ENCODE assay signal across 29 cellular contexts in the genomic region with DNA sequence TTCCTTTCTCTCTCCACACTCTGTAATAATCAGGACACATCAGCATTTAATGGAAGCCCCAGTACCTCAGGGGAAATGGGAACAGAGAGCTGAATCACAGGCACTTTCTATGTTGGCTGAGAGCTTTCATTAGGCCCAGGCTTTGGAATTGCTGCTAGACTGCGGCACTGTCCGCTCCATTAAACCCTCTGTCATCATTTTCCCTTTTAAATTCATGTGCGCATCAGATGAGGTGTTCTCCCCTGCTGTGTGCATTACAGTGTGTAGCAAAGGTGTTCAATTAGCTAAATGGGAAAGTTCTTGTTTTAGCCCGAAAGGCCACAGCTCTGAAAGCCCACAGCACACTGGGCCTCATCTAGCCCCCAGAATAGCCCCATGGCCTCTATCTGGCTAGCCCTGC.
"Had no signal": no experiment of that assay in that cellular context is flagged by ENCODE, and none has a peak within 500 bp of the region (broad histone marks: within the 10 kb centered on the region; RNA-seq: fewer than 3 reads in every experiment).

No MANE protein-coding gene starts in this region.

- ATAC-seq: naive thymus-derived CD4-positive, alpha-beta T cell; natural killer cell; right cardiac atrium; right lobe of liver; stimulated activated effector memory CD8-positive, alpha-beta T cell treated with anti-CD3 and anti-CD28 coated beads, Interleukin-12 subunit alpha, Interleukin-12 subunit beta, amount 100 ng/mL, for 72 hours; stimulated activated naive B cell treated with anti-CD40 and anti-IgM and Interleukin-4, amounts not matched to agents 10 μg/mL and 1 μg/mL and 100 μg/mL, for 72 hours had no signal

- FAIRE-seq: small intestine, urothelium cell line had no signal

- H3K27ac ChIP-seq: neutrophil, parathyroid adenoma, right lobe of liver, sigmoid colon, stomach, thoracic aorta, thyroid gland, tibial nerve, upper lobe of left lung, vagina had no signal

- H3K27me3 Mint-ChIP-seq: stimulated activated naive CD8-positive, alpha-beta T cell treated with anti-CD3 and anti-CD28 coated beads, Interleukin-15, Interleukin-2, amounts not matched to agents 100 ng/mL and 50 ng/mL, for 24 hours had no signal

- H3K4me1 Mint-ChIP-seq: natural killer cell; nephron; neural crest cell; stimulated activated effector memory CD8-positive, alpha-beta T cell treated with anti-CD3 and anti-CD28 coated beads, Interleukin-12 subunit alpha, Interleukin-12 subunit beta, amount 100 ng/mL, for 72 hours; stimulated activated naive B cell treated with anti-CD40 and anti-IgM and Interleukin-4, amounts not matched to agents 10 μg/mL and 1 μg/mL and 100 μg/mL, for 72 hours had no signal

- DNase-seq: naive thymus-derived CD4-positive, alpha-beta T cell; natural killer cell; nucleus accumbens; posterior cingulate gyrus; right cardiac atrium; right lobe of liver; sigmoid colon; small intestine; stimulated activated CD4-positive, alpha-beta T cell treated with anti-CD3 and anti-CD28 coated beads, Interleukin-15, amount 100 ng/mL, for 24 hours; stimulated activated CD4-positive, alpha-beta T cell treated with anti-CD3 and anti-CD28 coated beads, Interleukin-2, amount 100 ng/mL, for 24 hours; stimulated activated CD4-positive, alpha-beta T cell treated with anti-CD3 and anti-CD28 coated beads, Interleukin-2, amount 100 ng/mL, for 48 hours; stimulated activated CD4-positive, alpha-beta T cell treated with anti-CD3 and anti-CD28 coated beads, Interleukin-4, amount 100 ng/mL, for 24 hours; stimulated activated naive B cell treated with anti-CD40 and anti-IgM and Interleukin-4, amounts not matched to agents 10 μg/mL and 1 μg/mL and 100 μg/mL, for 72 hours; stimulated activated naive CD4-positive, alpha-beta T cell treated with Interleukin-2 at 50 U/mL for 16 hours; stomach; thyroid gland; trophoblast cell; upper lobe of left lung had no signal

- H3K27ac Mint-ChIP-seq: naive thymus-derived CD4-positive, alpha-beta T cell; natural killer cell; nephron; progenitor cell of endocrine pancreas; stimulated activated effector memory CD8-positive, alpha-beta T cell treated with anti-CD3 and anti-CD28 coated beads, Interleukin-12 subunit alpha, Interleukin-12 subunit beta, amount 100 ng/mL, for 72 hours; stimulated activated naive B cell treated with anti-CD40 and anti-IgM and Interleukin-4, amounts not matched to agents 10 μg/mL and 1 μg/mL and 100 μg/mL, for 72 hours; stimulated activated naive CD8-positive, alpha-beta T cell treated with anti-CD3 and anti-CD28 coated beads, Interleukin-15, Interleukin-2, amounts not matched to agents 100 ng/mL and 50 ng/mL, for 24 hours had no signal

- H3K4me3 Mint-ChIP-seq: naive thymus-derived CD4-positive, alpha-beta T cell; natural killer cell; nephron; neural crest cell; stimulated activated effector memory CD8-positive, alpha-beta T cell treated with anti-CD3 and anti-CD28 coated beads, Interleukin-12 subunit alpha, Interleukin-12 subunit beta, amount 100 ng/mL, for 72 hours; stimulated activated naive B cell treated with anti-CD40 and anti-IgM and Interleukin-4, amounts not matched to agents 10 μg/mL and 1 μg/mL and 100 μg/mL, for 72 hours; stimulated activated naive CD8-positive, alpha-beta T cell treated with anti-CD3 and anti-CD28 coated beads, Interleukin-15, Interleukin-2, amounts not matched to agents 100 ng/mL and 50 ng/mL, for 24 hours had no signal

- H3K4me1 ChIP-seq: parathyroid adenoma, right lobe of liver, sigmoid colon, stomach, tibial nerve, upper lobe of left lung, vagina had no signal

- H3K4me3 ChIP-seq: right lobe of liver, sigmoid colon, stomach, thoracic aorta, thyroid gland, tibial nerve, upper lobe of left lung, vagina had no signal

- H3K36me3 ChIP-seq: neutrophil, right lobe of liver, sigmoid colon, stomach, thoracic aorta, thyroid gland, tibial nerve, upper lobe of left lung, vagina had no signal

- H3K9me3 Mint-ChIP-seq: natural killer cell; nephron; neural crest cell; stimulated activated effector memory CD8-positive, alpha-beta T cell treated with anti-CD3 and anti-CD28 coated beads, Interleukin-12 subunit alpha, Interleukin-12 subunit beta, amount 100 ng/mL, for 72 hours; stimulated activated naive CD8-positive, alpha-beta T cell treated with anti-CD3 and anti-CD28 coated beads, Interleukin-15, Interleukin-2, amounts not matched to agents 100 ng/mL and 50 ng/mL, for 24 hours had no signal

- H3K36me3 Mint-ChIP-seq: naive thymus-derived CD4-positive, alpha-beta T cell; natural killer cell; stimulated activated effector memory CD8-positive, alpha-beta T cell treated with anti-CD3 and anti-CD28 coated beads, Interleukin-12 subunit alpha, Interleukin-12 subunit beta, amount 100 ng/mL, for 72 hours; stimulated activated naive B cell treated with anti-CD40 and anti-IgM and Interleukin-4, amounts not matched to agents 10 μg/mL and 1 μg/mL and 100 μg/mL, for 72 hours had no signal

- H3K27me3 ChIP-seq: neutrophil, right lobe of liver, sigmoid colon, stomach, thyroid gland, tibial nerve, upper lobe of left lung, vagina had no signal

- H3K79me2 ChIP-seq: parathyroid adenoma had no signal

- H3K9me3 ChIP-seq: neutrophil, right lobe of liver, sigmoid colon, stomach, thoracic aorta, thyroid gland, tibial nerve, upper lobe of left lung, vagina had no signal

- H2AFZ ChIP-seq: parathyroid adenoma had no signal

- H3K9ac ChIP-seq: parathyroid adenoma had no signal
